1 cellular context compared by ENCODE assay signal in the genomic region with DNA sequence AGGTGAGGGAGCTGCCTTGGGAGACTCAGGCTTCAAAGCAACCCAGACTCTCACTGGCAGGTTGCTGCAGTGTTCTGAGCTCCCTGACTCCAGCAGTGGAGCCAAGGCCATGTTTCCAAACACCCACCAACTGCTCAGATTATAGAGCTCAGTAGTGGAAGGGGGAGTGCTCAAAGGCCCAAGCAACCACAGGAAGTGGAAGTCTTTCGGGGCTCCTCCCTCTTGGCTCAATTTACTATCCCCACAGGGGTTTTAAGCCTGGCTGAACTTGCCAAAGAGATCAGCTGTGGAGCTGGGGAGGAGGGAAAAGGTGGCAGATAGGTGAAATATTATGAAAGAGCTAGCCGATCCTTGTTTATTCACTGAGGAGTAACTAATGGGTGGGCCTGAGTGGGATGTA.
TF ChIP-seq lines count a peak whose summit lies in the region.

No MANE protein-coding gene starts in this region.

TF ChIP-seq in HEK293, 187 proteins besides CTCF, POLR2A, EP300 and RAD21 (continued from another document):
- TF ChIP-seq ZBTB17 (tag by site-specific recombination; IDR thresholded peaks at IDR 0.05) (peak; percentile 52; the same call in 1 of the 2 replicates), ZNF274 (IDR thresholded peaks at IDR 0.05; ENCODE audit: low read length) (no peak), ZNF274 (tag by site-specific recombination; IDR thresholded peaks at IDR 0.05; ENCODE audit: borderline replicate concordance) (no peak), ZNF701 (tag by site-specific recombination; IDR thresholded peaks at IDR 0.05) (no peak), ZNF354C (tag by site-specific recombination; IDR thresholded peaks at IDR 0.05; ENCODE audit: borderline replicate concordance, low read depth) (no peak), ZNF624 (tag by site-specific recombination; IDR thresholded peaks at IDR 0.05) (no peak), YY1 (tag by site-specific recombination; IDR thresholded peaks at IDR 0.05) (no peak), OVOL3 (tag by site-specific recombination; IDR thresholded peaks at IDR 0.05) (no peak), ZNF132 (tag by site-specific recombination; IDR thresholded peaks at IDR 0.05; ENCODE audit: borderline replicate concordance) (no peak), ZNF555 (tag by site-specific recombination; conservative IDR thresholded peaks at IDR 0.05) (no peak), ZNF629 (tag by site-specific recombination; IDR thresholded peaks at IDR 0.05) (no peak), SP7 (tag by site-specific recombination; IDR thresholded peaks at IDR 0.05) (peak; percentile 28; the same call in 1 of the 2 replicates), ZNF623 (tag by site-specific recombination; IDR thresholded peaks at IDR 0.05) (no peak), WT1 (tag by site-specific recombination; IDR thresholded peaks at IDR 0.05) (peak; percentile 49), KLF16 (tag by site-specific recombination; IDR thresholded peaks at IDR 0.05) (no peak), ZXDB (tag by site-specific recombination; IDR thresholded peaks at IDR 0.05) (0 out of 2 replicates have a peak, but pooled peaks have one; percentile 32), ZNF843 (tag by site-specific recombination; IDR thresholded peaks at IDR 0.05) (no peak), ZNF211 (tag by site-specific recombination; IDR thresholded peaks at IDR 0.05; ENCODE audit: low read depth) (no peak), ZNF548 (tag by site-specific recombination; IDR thresholded peaks at IDR 0.05) (no peak), ZIC2 (tag by site-specific recombination; IDR thresholded peaks at IDR 0.05) (0 out of 2 replicates have a peak, but pooled peaks have one; percentile 9), ZNF138 (tag by site-specific recombination; IDR thresholded peaks at IDR 0.05; ENCODE audit: borderline replicate concordance) (no peak), ZNF169 (tag by site-specific recombination; IDR thresholded peaks at IDR 0.05) (no peak), ZNF560 (tag by site-specific recombination; IDR thresholded peaks at IDR 0.05; ENCODE audit: borderline replicate concordance) (no peak), TCF7L2 (IDR thresholded peaks at IDR 0.05; ENCODE audit: borderline replicate concordance, low read depth, low read length) (peak; percentile 60; the same call in 1 of the 2 replicates)
- TF ChIP-seq, protein P1, sequence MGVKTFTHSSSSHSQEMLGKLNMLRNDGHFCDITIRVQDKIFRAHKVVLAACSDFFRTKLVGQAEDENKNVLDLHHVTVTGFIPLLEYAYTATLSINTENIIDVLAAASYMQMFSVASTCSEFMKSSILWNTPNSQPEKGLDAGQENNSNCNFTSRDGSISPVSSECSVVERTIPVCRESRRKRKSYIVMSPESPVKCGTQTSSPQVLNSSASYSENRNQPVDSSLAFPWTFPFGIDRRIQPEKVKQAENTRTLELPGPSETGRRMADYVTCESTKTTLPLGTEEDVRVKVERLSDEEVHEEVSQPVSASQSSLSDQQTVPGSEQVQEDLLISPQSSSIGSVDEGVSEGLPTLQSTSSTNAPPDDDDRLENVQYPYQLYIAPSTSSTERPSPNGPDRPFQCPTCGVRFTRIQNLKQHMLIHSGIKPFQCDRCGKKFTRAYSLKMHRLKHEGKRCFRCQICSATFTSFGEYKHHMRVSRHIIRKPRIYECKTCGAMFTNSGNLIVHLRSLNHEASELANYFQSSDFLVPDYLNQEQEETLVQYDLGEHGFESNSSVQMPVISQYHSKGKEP (tag by site-specific recombination; IDR thresholded peaks at IDR 0.05): no peak
- TF ChIP-seq, protein P2, sequence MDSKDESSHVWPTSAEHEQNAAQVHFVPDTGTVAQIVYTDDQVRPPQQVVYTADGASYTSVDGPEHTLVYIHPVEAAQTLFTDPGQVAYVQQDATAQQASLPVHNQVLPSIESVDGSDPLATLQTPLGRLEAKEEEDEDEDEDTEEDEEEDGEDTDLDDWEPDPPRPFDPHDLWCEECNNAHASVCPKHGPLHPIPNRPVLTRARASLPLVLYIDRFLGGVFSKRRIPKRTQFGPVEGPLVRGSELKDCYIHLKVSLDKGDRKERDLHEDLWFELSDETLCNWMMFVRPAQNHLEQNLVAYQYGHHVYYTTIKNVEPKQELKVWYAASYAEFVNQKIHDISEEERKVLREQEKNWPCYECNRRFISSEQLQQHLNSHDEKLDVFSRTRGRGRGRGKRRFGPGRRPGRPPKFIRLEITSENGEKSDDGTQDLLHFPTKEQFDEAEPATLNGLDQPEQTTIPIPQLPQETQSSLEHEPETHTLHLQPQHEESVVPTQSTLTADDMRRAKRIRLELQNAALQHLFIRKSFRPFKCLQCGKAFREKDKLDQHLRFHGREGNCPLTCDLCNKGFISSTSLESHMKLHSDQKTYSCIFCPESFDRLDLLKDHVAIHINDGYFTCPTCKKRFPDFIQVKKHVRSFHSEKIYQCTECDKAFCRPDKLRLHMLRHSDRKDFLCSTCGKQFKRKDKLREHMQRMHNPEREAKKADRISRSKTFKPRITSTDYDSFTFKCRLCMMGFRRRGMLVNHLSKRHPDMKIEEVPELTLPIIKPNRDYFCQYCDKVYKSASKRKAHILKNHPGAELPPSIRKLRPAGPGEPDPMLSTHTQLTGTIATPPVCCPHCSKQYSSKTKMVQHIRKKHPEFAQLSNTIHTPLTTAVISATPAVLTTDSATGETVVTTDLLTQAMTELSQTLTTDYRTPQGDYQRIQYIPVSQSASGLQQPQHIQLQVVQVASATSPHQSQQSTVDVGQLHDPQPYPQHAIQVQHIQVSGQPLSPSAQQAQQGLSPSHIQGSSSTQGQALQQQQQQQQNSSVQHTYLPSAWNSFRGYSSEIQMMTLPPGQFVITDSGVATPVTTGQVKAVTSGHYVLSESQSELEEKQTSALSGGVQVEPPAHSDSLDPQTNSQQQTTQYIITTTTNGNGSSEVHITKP (tag by site-specific recombination; IDR thresholded peaks at IDR 0.05): peak; percentile 42
- TF ChIP-seq, protein P3, sequence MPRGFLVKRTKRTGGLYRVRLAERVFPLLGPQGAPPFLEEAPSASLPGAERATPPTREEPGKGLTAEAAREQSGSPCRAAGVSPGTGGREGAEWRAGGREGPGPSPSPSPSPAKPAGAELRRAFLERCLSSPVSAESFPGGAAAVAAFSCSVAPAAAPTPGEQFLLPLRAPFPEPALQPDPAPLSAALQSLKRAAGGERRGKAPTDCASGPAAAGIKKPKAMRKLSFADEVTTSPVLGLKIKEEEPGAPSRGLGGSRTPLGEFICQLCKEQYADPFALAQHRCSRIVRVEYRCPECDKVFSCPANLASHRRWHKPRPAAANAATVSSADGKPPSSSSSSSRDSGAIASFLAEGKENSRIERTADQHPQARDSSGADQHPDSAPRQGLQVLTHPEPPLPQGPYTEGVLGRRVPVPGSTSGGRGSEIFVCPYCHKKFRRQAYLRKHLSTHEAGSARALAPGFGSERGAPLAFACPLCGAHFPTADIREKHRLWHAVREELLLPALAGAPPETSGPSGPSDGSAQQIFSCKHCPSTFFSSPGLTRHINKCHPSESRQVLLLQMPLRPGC (tag by site-specific recombination; IDR thresholded peaks at IDR 0.05): no peak
- TF ChIP-seq, protein P4, sequence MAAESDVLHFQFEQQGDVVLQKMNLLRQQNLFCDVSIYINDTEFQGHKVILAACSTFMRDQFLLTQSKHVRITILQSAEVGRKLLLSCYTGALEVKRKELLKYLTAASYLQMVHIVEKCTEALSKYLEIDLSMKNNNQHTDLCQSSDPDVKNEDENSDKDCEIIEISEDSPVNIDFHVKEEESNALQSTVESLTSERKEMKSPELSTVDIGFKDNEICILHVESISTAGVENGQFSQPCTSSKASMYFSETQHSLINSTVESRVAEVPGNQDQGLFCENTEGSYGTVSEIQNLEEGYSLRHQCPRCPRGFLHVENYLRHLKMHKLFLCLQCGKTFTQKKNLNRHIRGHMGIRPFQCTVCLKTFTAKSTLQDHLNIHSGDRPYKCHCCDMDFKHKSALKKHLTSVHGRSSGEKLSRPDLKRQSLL (tag by site-specific recombination; IDR thresholded peaks at IDR 0.05): peak; percentile 75
- TF ChIP-seq, protein P5, sequence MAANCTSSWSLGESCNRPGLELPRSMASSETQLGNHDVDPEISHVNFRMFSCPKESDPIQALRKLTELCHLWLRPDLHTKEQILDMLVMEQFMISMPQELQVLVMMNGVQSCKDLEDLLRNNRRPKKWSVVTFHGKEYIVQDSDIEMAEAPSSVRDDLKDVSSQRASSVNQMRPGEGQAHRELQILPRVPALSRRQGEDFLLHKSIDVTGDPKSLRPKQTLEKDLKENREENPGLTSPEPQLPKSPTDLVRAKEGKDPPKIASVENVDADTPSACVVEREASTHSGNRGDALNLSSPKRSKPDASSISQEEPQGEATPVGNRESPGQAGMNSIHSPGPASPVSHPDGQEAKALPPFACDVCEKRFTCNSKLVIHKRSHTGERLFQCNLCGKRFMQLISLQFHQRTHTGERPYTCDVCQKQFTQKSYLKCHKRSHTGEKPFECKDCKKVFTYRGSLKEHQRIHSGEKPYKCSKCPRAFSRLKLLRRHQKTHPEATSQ (tag by site-specific recombination; IDR thresholded peaks at IDR 0.05): no peak
- TF ChIP-seq, protein P6, sequence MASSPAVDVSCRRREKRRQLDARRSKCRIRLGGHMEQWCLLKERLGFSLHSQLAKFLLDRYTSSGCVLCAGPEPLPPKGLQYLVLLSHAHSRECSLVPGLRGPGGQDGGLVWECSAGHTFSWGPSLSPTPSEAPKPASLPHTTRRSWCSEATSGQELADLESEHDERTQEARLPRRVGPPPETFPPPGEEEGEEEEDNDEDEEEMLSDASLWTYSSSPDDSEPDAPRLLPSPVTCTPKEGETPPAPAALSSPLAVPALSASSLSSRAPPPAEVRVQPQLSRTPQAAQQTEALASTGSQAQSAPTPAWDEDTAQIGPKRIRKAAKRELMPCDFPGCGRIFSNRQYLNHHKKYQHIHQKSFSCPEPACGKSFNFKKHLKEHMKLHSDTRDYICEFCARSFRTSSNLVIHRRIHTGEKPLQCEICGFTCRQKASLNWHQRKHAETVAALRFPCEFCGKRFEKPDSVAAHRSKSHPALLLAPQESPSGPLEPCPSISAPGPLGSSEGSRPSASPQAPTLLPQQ (tag by site-specific recombination; IDR thresholded peaks at IDR 0.05): no peak
TF ChIP-seq in HEK293: peak in this region for 10.
